In genomic region chrX:19705196-19705769, GRCh38 we compare ENCODE assay signal across 1 cellular context.
TF ChIP-seq lines count a peak whose summit lies in the region.

No MANE protein-coding gene starts in this region.

TF ChIP-seq in GM23338, 12 proteins besides CTCF, POLR2A, EP300 and RAD21 (continued from another document):
- TF ChIP-seq REST (IDR thresholded peaks at IDR 0.05; ENCODE audit: unreplicated experiment) (no peak), POLR2AphosphoS5 (IDR thresholded peaks at IDR 0.05; ENCODE audit: low read depth) (no peak), ZNF114 (CRISPR knock-in tag; IDR thresholded peaks at IDR 0.05) (no peak), JUNB (IDR thresholded peaks at IDR 0.05; ENCODE audit: unreplicated experiment) (no peak), ZNF331 (CRISPR knock-in tag; IDR thresholded peaks at IDR 0.05; ENCODE audit: low read depth) (no peak), ETS1 (IDR thresholded peaks at IDR 0.05) (no peak), CREB1 (CRISPR knock-in tag; IDR thresholded peaks at IDR 0.05; ENCODE audit: low read depth) (no peak), NANOG (IDR thresholded peaks at IDR 0.05; ENCODE audit: borderline replicate concordance) (no peak), EZH2 (IDR thresholded peaks at IDR 0.05; ENCODE audit: low read depth, unreplicated experiment) (no peak)
